In the genomic region with DNA sequence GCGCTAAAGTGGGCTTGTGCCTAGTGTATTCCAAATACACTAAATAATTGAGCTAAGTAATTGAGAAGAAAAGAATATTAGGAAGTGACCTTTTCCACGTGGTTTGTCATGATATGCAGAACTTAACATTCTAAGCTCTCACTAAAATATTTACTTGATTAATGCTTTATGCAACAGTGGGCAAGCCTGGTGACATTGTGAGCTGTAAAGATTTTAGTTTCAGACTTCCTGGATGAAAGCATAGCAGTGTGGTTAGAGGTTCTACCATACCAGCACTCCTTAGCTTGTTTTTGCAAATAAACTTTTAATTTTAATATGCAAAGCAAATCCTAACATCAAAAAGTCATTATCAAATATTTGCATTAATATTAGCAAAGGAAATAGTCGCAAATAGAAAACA, we compare ENCODE assay signal across 30 cellular contexts.
"Had no signal": no experiment of that assay in that cellular context is flagged by ENCODE, and none has a peak within 500 bp of the region (broad histone marks: within the 10 kb centered on the region; RNA-seq: fewer than 3 reads in every experiment).

No MANE protein-coding gene starts in this region.

- DNase-seq: activated CD4-positive, alpha-beta memory T cell treated with anti-CD3 and anti-CD28 coated beads for 36 hours; activated CD4-positive, alpha-beta T cell treated with anti-CD3 and anti-CD28 coated beads, Interleukin-2, amount 10 ng/mL, durations not matched to agents 24 days and 14 days; activated CD4-positive, CD25-positive, alpha-beta regulatory T cell treated with anti-CD3 and anti-CD28 coated beads, Interleukin-2, amount 50 U/mL, for 72 hours; activated CD8-positive, alpha-beta memory T cell treated with anti-CD3 and anti-CD28 coated beads, Interleukin-2, amount 50 U/mL, for 4 hours; activated gamma-delta T cell; activated naive CD4-positive, alpha-beta T cell treated with anti-CD3 and anti-CD28 coated beads, Interleukin-2, amount 50 U/mL, for 16 hours; activated T-cell treated with anti-CD3 and anti-CD28 coated beads, Interleukin-2, amount 50 U/mL, for 1 hour; amniotic stem cell; foreskin keratinocyte; glutamatergic neuron; islet precursor cell; left colon; mammary epithelial cell; naive B cell; nucleus accumbens; psoas muscle; right cardiac atrium; stimulated activated CD4-positive, alpha-beta T cell treated with anti-CD3 and anti-CD28 coated beads, Interleukin-15, amount 100 ng/mL, for 24 hours; stimulated activated CD4-positive, alpha-beta T cell treated with anti-CD3 and anti-CD28 coated beads, Interleukin-2, amount 100 ng/mL, for 24 hours; stimulated activated naive B cell treated with anti-CD40 and anti-IgM and Interleukin-4, amounts not matched to agents 10 μg/mL and 1 μg/mL and 100 μg/mL, for 72 hours; T-helper 2 cell had no signal

- H3K4me3 Mint-ChIP-seq: activated CD4-positive, alpha-beta memory T cell treated with anti-CD3 and anti-CD28 coated beads for 36 hours; activated CD4-positive, alpha-beta T cell treated with anti-CD3 and anti-CD28 coated beads, Interleukin-2, amount 10 ng/mL, durations not matched to agents 24 days and 14 days; activated T-helper 1 cell treated with anti-CD3 and anti-CD28 coated beads, Interleukin-12 subunit alpha, Interleukin-12 subunit beta, Interleukin-2, Interleukin-4 antibody, amounts not matched to agents 30 ng/mL and 10 ng/mL and 1 ng/mL, durations not matched to agents 14 hours and 24 hours and 36 hours; central memory CD8-positive, alpha-beta T cell; dendritic cell treated with granulocyte-macrophage colony-stimulating factor and Interleukin-4, amounts not matched to agents 40 ng/mL and 50 ng/mL, for 4 days; mesothelial cell of epicardium; naive B cell; neural crest cell; stimulated activated naive B cell treated with anti-CD40 and anti-IgM and Interleukin-4, amounts not matched to agents 10 μg/mL and 1 μg/mL and 100 μg/mL, for 72 hours had no signal

- H3K4me3 ChIP-seq: breast epithelium, esophagus muscularis mucosa, psoas muscle, tibial nerve had no signal

- H3K4me1 Mint-ChIP-seq: activated CD4-positive, alpha-beta T cell treated with anti-CD3 and anti-CD28 coated beads, Interleukin-2, amount 10 ng/mL, durations not matched to agents 24 days and 14 days; central memory CD8-positive, alpha-beta T cell; naive B cell; neural crest cell; stimulated activated naive B cell treated with anti-CD40 and anti-IgM and Interleukin-4, amounts not matched to agents 10 μg/mL and 1 μg/mL and 100 μg/mL, for 72 hours had no signal

- H3K27me3 ChIP-seq: breast epithelium, esophagus muscularis mucosa, foreskin keratinocyte, tibial nerve had no signal

- H2AFZ ChIP-seq: parathyroid adenoma had no signal

- H3K4me1 ChIP-seq: breast epithelium, esophagus muscularis mucosa, foreskin keratinocyte, parathyroid adenoma, psoas muscle, tibial nerve had no signal

- H3K27ac ChIP-seq: breast epithelium, esophagus muscularis mucosa, foreskin keratinocyte, parathyroid adenoma, psoas muscle, tibial nerve had no signal

- H3K9ac ChIP-seq: parathyroid adenoma had no signal

- H3K79me2 ChIP-seq: parathyroid adenoma had no signal

- H3K36me3 Mint-ChIP-seq: activated CD4-positive, alpha-beta memory T cell treated with anti-CD3 and anti-CD28 coated beads for 36 hours; mesothelial cell of epicardium; naive B cell; stimulated activated naive B cell treated with anti-CD40 and anti-IgM and Interleukin-4, amounts not matched to agents 10 μg/mL and 1 μg/mL and 100 μg/mL, for 72 hours had no signal

- ATAC-seq: foreskin keratinocyte; left colon; psoas muscle; right cardiac atrium; stimulated activated naive B cell treated with anti-CD40 and anti-IgM and Interleukin-4, amounts not matched to agents 10 μg/mL and 1 μg/mL and 100 μg/mL, for 72 hours had no signal

- H3K36me3 ChIP-seq: breast epithelium, esophagus muscularis mucosa, tibial nerve had no signal

- H3K9me3 Mint-ChIP-seq: mesothelial cell of epicardium; neural crest cell; stimulated activated naive B cell treated with anti-CD40 and anti-IgM and Interleukin-4, amounts not matched to agents 10 μg/mL and 1 μg/mL and 100 μg/mL, for 72 hours had no signal

- H3K9me3 ChIP-seq: breast epithelium, esophagus muscularis mucosa, psoas muscle, tibial nerve had no signal

- H3K27me3 Mint-ChIP-seq: activated CD4-positive, alpha-beta memory T cell treated with anti-CD3 and anti-CD28 coated beads for 36 hours; activated CD4-positive, alpha-beta T cell treated with anti-CD3 and anti-CD28 coated beads, Interleukin-2, amount 10 ng/mL, durations not matched to agents 24 days and 14 days; central memory CD8-positive, alpha-beta T cell; dendritic cell treated with granulocyte-macrophage colony-stimulating factor and Interleukin-4, amounts not matched to agents 40 ng/mL and 50 ng/mL, for 4 days; naive B cell; stimulated activated naive B cell treated with anti-CD40 and anti-IgM and Interleukin-4, amounts not matched to agents 10 μg/mL and 1 μg/mL and 100 μg/mL, for 72 hours had no signal

- H3K27ac Mint-ChIP-seq: activated CD4-positive, alpha-beta memory T cell treated with anti-CD3 and anti-CD28 coated beads for 36 hours; activated CD4-positive, alpha-beta T cell treated with anti-CD3 and anti-CD28 coated beads, Interleukin-2, amount 10 ng/mL, durations not matched to agents 24 days and 14 days; activated T-helper 1 cell treated with anti-CD3 and anti-CD28 coated beads, Interleukin-12 subunit alpha, Interleukin-12 subunit beta, Interleukin-2, Interleukin-4 antibody, amounts not matched to agents 30 ng/mL and 10 ng/mL and 1 ng/mL, durations not matched to agents 14 hours and 24 hours and 36 hours; dendritic cell treated with granulocyte-macrophage colony-stimulating factor and Interleukin-4, amounts not matched to agents 40 ng/mL and 50 ng/mL, for 4 days; mesothelial cell of epicardium; naive B cell; stimulated activated naive B cell treated with anti-CD40 and anti-IgM and Interleukin-4, amounts not matched to agents 10 μg/mL and 1 μg/mL and 100 μg/mL, for 72 hours had no signal
